8 cellular contexts compared by ENCODE assay signal in genomic region chr5:78983601-78984000, GRCh38. TPM values are rescaled to one million over a fixed set of nuclear protein-coding genes. Genes with fewer than 3 reads are reported as not detected.
DNase-seq lines count a peak whose midpoint lies in the region; ATAC-seq, FAIRE-seq and TF ChIP-seq lines count a peak whose summit lies in the region.

No MANE protein-coding gene starts in this region.

- no peak for TF ChIP-seq POLR2A in testis (IDR thresholded peaks at IDR 0.05)

- H3K4me1 ChIP-seq in keratinocyte (ENCODE audit: control insufficient read depth, extremely low read depth, insufficient read depth, low read length) (peaks cover 18% of the 10 kb centered on the region), testis (peaks cover 7% of the 10 kb centered on the region)

- POLR2A ChIA-PET in activated CD8-positive, alpha-beta T cell treated with anti-CD3 and anti-CD28 coated beads, Interleukin-2, amount 10 ng/mL, durations not matched to agents 7 days and 5 days (lab: Charles Lee) = no interaction called here

- H3K9me1 ChIP-seq in keratinocyte (ENCODE audit: control insufficient read depth, extremely low read depth, insufficient read depth, low read length) = no peaks in the 10 kb centered on the region

- H3K27ac ChIP-seq in keratinocyte (ENCODE audit: control insufficient read depth, insufficient read depth, low read length) (peak overlapping the region; percentile 71), testis (peak overlapping the region in 1 of 2 donors; percentile 98)

- ATAC-seq in activated CD8-positive, alpha-beta memory T cell treated with anti-CD3 and anti-CD28 coated beads, Interleukin-2, amount 10 ng/mL, durations not matched to agents 7 days and 5 days = no peak
- ATAC-seq in activated CD8-positive, alpha-beta T cell treated with anti-CD3 and anti-CD28 coated beads, Interleukin-2, amount 10 ng/mL, durations not matched to agents 7 days and 5 days = no peak
- ATAC-seq in HG03571 (IDR thresholded peaks at IDR 0.05; ENCODE audit: unreplicated experiment) (no peak), GM18520 (IDR thresholded peaks at IDR 0.05; ENCODE audit: unreplicated experiment) (no peak)

- H3K4me3 ChIP-seq in keratinocyte (ENCODE audit: control insufficient read depth in 2 of 3, extremely low read depth in 1 of 3, insufficient read depth in 2 of 3, low read depth in 1 of 3, low read length in 3 of 3) = peak overlapping the region in 2 of 3 experiments; percentile 77 to 81
- peak overlapping the region; percentile 84 to 86 for H3K4me3 ChIP-seq in testis

- H3K27me3 ChIP-seq in keratinocyte (ENCODE audit: control insufficient read depth, extremely low read depth, insufficient read depth, low read length) (no peaks in the 10 kb centered on the region), testis (no peaks in the 10 kb centered on the region)

- H3K36me3 Mint-ChIP-seq in activated CD8-positive, alpha-beta memory T cell treated with anti-CD3 and anti-CD28 coated beads, Interleukin-2, amount 10 ng/mL, durations not matched to agents 7 days and 5 days = no peaks in the 10 kb centered on the region
- H3K36me3 Mint-ChIP-seq in activated CD8-positive, alpha-beta T cell treated with anti-CD3 and anti-CD28 coated beads, Interleukin-2, amount 10 ng/mL, durations not matched to agents 7 days and 5 days (ENCODE audit: low read depth) = peaks cover 4% of the 10 kb centered on the region

- H4K20me1 ChIP-seq in keratinocyte (ENCODE audit: control insufficient read depth, extremely low read depth, insufficient read depth, low read length) = no peaks in the 10 kb centered on the region

- TF ChIP-seq CTCF in keratinocyte (optimal IDR thresholded peaks at IDR 0.05 in 1 of 3, IDR thresholded peaks at IDR 0.05 in 1 of 3, conservative IDR thresholded peaks at IDR 0.05 in 1 of 3; ENCODE audit: extremely low read depth in 1 of 3, insufficient read depth in 2 of 3, low read length in 3 of 3) (no peak), testis (IDR thresholded peaks at IDR 0.05) (no peak)

- H3K27me3 Mint-ChIP-seq in activated CD8-positive, alpha-beta memory T cell treated with anti-CD3 and anti-CD28 coated beads, Interleukin-2, amount 10 ng/mL, durations not matched to agents 7 days and 5 days = peaks cover 3% of the 10 kb centered on the region
- H3K27me3 Mint-ChIP-seq in activated CD8-positive, alpha-beta T cell treated with anti-CD3 and anti-CD28 coated beads, Interleukin-2, amount 10 ng/mL, durations not matched to agents 7 days and 5 days (ENCODE audit: low read depth) = no peaks in the 10 kb centered on the region

- no peaks in the 10 kb centered on the region for H3K79me2 ChIP-seq in keratinocyte (ENCODE audit: control insufficient read depth, insufficient read depth, low read length)

- no peaks in the 10 kb centered on the region for H3K36me3 ChIP-seq in keratinocyte (ENCODE audit: control insufficient read depth in 2 of 2, extremely low read depth in 1 of 2, insufficient read depth in 2 of 2, low read length in 2 of 2)
- no peaks in the 10 kb centered on the region for H3K36me3 ChIP-seq in testis (ENCODE audit: low read depth, missing control alignments)

- no peaks in the 10 kb centered on the region for H3K9me3 Mint-ChIP-seq in activated CD8-positive, alpha-beta memory T cell treated with anti-CD3 and anti-CD28 coated beads, Interleukin-2, amount 10 ng/mL, durations not matched to agents 7 days and 5 days (ENCODE audit: low read depth)
- H3K9me3 Mint-ChIP-seq in activated CD8-positive, alpha-beta T cell treated with anti-CD3 and anti-CD28 coated beads, Interleukin-2, amount 10 ng/mL, durations not matched to agents 7 days and 5 days (ENCODE audit: insufficient read depth) = no peaks in the 10 kb centered on the region

- no peak for FAIRE-seq in keratinocyte (lab: Jason Lieb, UNC)

- H3K4me1 Mint-ChIP-seq in activated CD8-positive, alpha-beta memory T cell treated with anti-CD3 and anti-CD28 coated beads, Interleukin-2, amount 10 ng/mL, durations not matched to agents 7 days and 5 days = peaks cover 54% of the 10 kb centered on the region
- peaks cover 53% of the 10 kb centered on the region for H3K4me1 Mint-ChIP-seq in activated CD8-positive, alpha-beta T cell treated with anti-CD3 and anti-CD28 coated beads, Interleukin-2, amount 10 ng/mL, durations not matched to agents 7 days and 5 days (ENCODE audit: low read depth)

- peak overlapping the region; percentile 91 for H3K27ac Mint-ChIP-seq in activated CD8-positive, alpha-beta memory T cell treated with anti-CD3 and anti-CD28 coated beads, Interleukin-2, amount 10 ng/mL, durations not matched to agents 7 days and 5 days
- peak overlapping the region; percentile 95 for H3K27ac Mint-ChIP-seq in activated CD8-positive, alpha-beta T cell treated with anti-CD3 and anti-CD28 coated beads, Interleukin-2, amount 10 ng/mL, durations not matched to agents 7 days and 5 days

- no peaks in the 10 kb centered on the region for H3K9me3 ChIP-seq in keratinocyte (ENCODE audit: control insufficient read depth, low read depth, low read length)
- no peaks in the 10 kb centered on the region for H3K9me3 ChIP-seq in testis

- no peak for DNase-seq in activated CD8-positive, alpha-beta memory T cell treated with anti-CD3 and anti-CD28 coated beads, Interleukin-2, amount 10 ng/mL, durations not matched to agents 7 days and 5 days
- no peak for DNase-seq in activated CD8-positive, alpha-beta memory T cell treated with anti-CD3 and anti-CD28 coated beads, Interleukin-2, amount 50 U/mL, for 48 hours
- no peak for DNase-seq in activated CD8-positive, alpha-beta T cell treated with anti-CD3 and anti-CD28 coated beads, Interleukin-2, amount 10 ng/mL, durations not matched to agents 7 days and 5 days
- DNase-seq in keratinocyte (ENCODE audit: low read depth, low spot score) (no peak), testis (no peak), H4 (ENCODE audit: low spot score) (no peak)

- peak overlapping the region; percentile 89 for H3K4me3 Mint-ChIP-seq in activated CD8-positive, alpha-beta memory T cell treated with anti-CD3 and anti-CD28 coated beads, Interleukin-2, amount 10 ng/mL, durations not matched to agents 7 days and 5 days
- H3K4me3 Mint-ChIP-seq in activated CD8-positive, alpha-beta T cell treated with anti-CD3 and anti-CD28 coated beads, Interleukin-2, amount 10 ng/mL, durations not matched to agents 7 days and 5 days = peak overlapping the region; percentile 89

- intact Hi-C loops in testis (cut with DNase I; ENCODE audit: low total_unique reads) = no loop called here

- H3K9ac ChIP-seq in keratinocyte (ENCODE audit: control insufficient read depth, extremely low read depth, insufficient read depth, low read length) = no peak overlapping the region

- WGBS in testis, 2 donors = 48 to 52% methylated on average over 5 of the region's 5 CpGs

- dilution Hi-C loops in keratinocyte (cut with MboI; ENCODE audit: extremely low pct_ligation_motif_present, low sequenced_read_pairs) = no loop called here

- H3K4me2 ChIP-seq in keratinocyte (ENCODE audit: control insufficient read depth, extremely low read depth, insufficient read depth, low read depth, low read length) = peak overlapping the region; percentile 93

- peak overlapping the region; percentile 96 for H2AFZ ChIP-seq in keratinocyte (ENCODE audit: control insufficient read depth, low read length)

- CTCF ChIA-PET in activated CD8-positive, alpha-beta memory T cell treated with anti-CD3 and anti-CD28 coated beads, Interleukin-2, amount 10 ng/mL, durations not matched to agents 7 days and 5 days (lab: Charles Lee) = interaction anchor here (0.7 to 5.4 kb wide), 5 partner anchors 10 to 150 kb away, joined by 3 to 49 read pairs (median 3); no protein-coding TSS in a partner anchor
- CTCF ChIA-PET in activated CD8-positive, alpha-beta T cell treated with anti-CD3 and anti-CD28 coated beads, Interleukin-2, amount 10 ng/mL, durations not matched to agents 7 days and 5 days (lab: Charles Lee) = interaction anchor here (0.9 to 3.3 kb wide), 7 partner anchors 8 to 481 kb away, joined by 3 to 24 read pairs (median 4); no protein-coding TSS in a partner anchor

RNA-seq across cellular contexts. Expression of gene ARSB, which starts 1.5 kb away (rescaled TPM):
- 10 to 100 TPM; 12.3 to 13.0 TPM for total RNA-seq in activated CD8-positive, alpha-beta memory T cell treated with anti-CD3 and anti-CD28 coated beads, Interleukin-2, amount 10 ng/mL, durations not matched to agents 7 days and 5 days
- total RNA-seq in activated CD8-positive, alpha-beta T cell treated with anti-CD3 and anti-CD28 coated beads, Interleukin-2, amount 10 ng/mL, durations not matched to agents 7 days and 5 days = 10 to 100 TPM; 10.3 TPM
- polyA plus RNA-seq in keratinocyte (4.5 to 6.8 TPM (median 4.5 TPM) in 3 replicates), testis (ENCODE audit: insufficient read depth, low read depth, low replicate concordance) (5.3 TPM)
- 0.40 TPM for polyA plus RNA-seq in keratinocyte (2011; ENCODE audit: low read depth)
- 3.3 and 5.3 TPM in 2 replicates for polyA plus RNA-seq in keratinocyte (2011; cell fraction: cytosol; rRNA removed)
- 5.5 and 5.6 TPM in 2 replicates for polyA plus RNA-seq in keratinocyte (2011; cell fraction: nucleus; rRNA removed)
- polyA plus RNA-seq in keratinocyte (2012; ENCODE audit: low replicate concordance) = 0.38 and 3.9 TPM in 2 replicates
- 6.0 to 7.2 TPM (median 6.5 TPM) in 3 replicates for polyA minus RNA-seq in keratinocyte
- 5.2 TPM for polyA minus RNA-seq in keratinocyte (2011; cell fraction: cytosol; rRNA and poly(A)+ RNA removed)
- 6.9 and 9.0 TPM in 2 replicates for polyA minus RNA-seq in keratinocyte (2011; cell fraction: nucleus; rRNA and poly(A)+ RNA removed)
- 10 to 100 TPM; 11.8 to 12.9 TPM for total RNA-seq in testis
- 12.2 and 18.5 TPM in 2 replicates for total RNA-seq in H4 (2014; rRNA removed; shearing (Covaris generic))
